In genomic region chr3:1190576-1190975, GRCh38 we compare ENCODE assay signal across 19 cellular contexts.
"Had no signal": no experiment of that assay in that cellular context is flagged by ENCODE, and none has a peak within 500 bp of the region (broad histone marks: within the 10 kb centered on the region; RNA-seq: fewer than 3 reads in every experiment).

No MANE protein-coding gene starts in this region.

- H3K27me3 ChIP-seq: adrenal gland, esophagus squamous epithelium, heart left ventricle, neutrophil, upper lobe of right lung had no signal

- DNase-seq: activated CD4-positive, alpha-beta T cell treated with anti-CD3 and anti-CD28 coated beads for 4 hours; activated CD8-positive, alpha-beta T cell treated with anti-CD3 and anti-CD28 coated beads for 36 hours; activated effector memory CD4-positive, alpha-beta T cell treated with Interleukin-2 at 50 U/mL for 16 hours; activated T-cell treated with anti-CD3 and anti-CD28 coated beads, Interleukin-2, amount 50 U/mL, for 4 hours; adrenal gland; cortex of kidney; effector CD4-positive, alpha-beta T cell; esophagus squamous epithelium; heart left ventricle; left ventricle myocardium inferior; natural killer cell; posterior cingulate gyrus; upper lobe of right lung had no signal

- H3K9me3 ChIP-seq: adrenal gland, esophagus squamous epithelium, left ventricle myocardium inferior, neutrophil, thoracic aorta, upper lobe of right lung had no signal

- H3K36me3 ChIP-seq: adrenal gland, esophagus squamous epithelium, heart left ventricle, left ventricle myocardium inferior, neutrophil, thoracic aorta, upper lobe of right lung had no signal

- H3K9me3 Mint-ChIP-seq: activated CD8-positive, alpha-beta T cell treated with anti-CD3 and anti-CD28 coated beads for 36 hours; activated naive CD4-positive, alpha-beta T cell treated with anti-CD3 and anti-CD28 coated beads, Interleukin-2, amount 50 U/mL, for 24 hours; activated T-cell treated with anti-CD3 and anti-CD28 coated beads, Interleukin-2, amount 50 U/mL, for 4 hours; T-helper 1 cell treated with Interleukin-12 subunit alpha and Interleukin-12 subunit beta and Interleukin-4 antibody, amounts not matched to agents 30 μg/mL and 1 μg/mL, for 36 hours had no signal

- H3K4me1 ChIP-seq: esophagus squamous epithelium, heart left ventricle, left ventricle myocardium inferior, upper lobe of right lung had no signal

- H3K27me3 Mint-ChIP-seq: activated CD8-positive, alpha-beta T cell treated with anti-CD3 and anti-CD28 coated beads for 36 hours; activated naive CD4-positive, alpha-beta T cell treated with anti-CD3 and anti-CD28 coated beads, Interleukin-2, amount 50 U/mL, for 24 hours; brain had no signal

- H3K36me3 Mint-ChIP-seq: activated naive CD4-positive, alpha-beta T cell treated with anti-CD3 and anti-CD28 coated beads, Interleukin-2, amount 50 U/mL, for 24 hours; brain; natural killer cell had no signal

- ATAC-seq: activated CD8-positive, alpha-beta T cell treated with anti-CD3 and anti-CD28 coated beads for 36 hours; activated T-cell treated with anti-CD3 and anti-CD28 coated beads, Interleukin-2, amount 50 U/mL, for 4 hours; heart left ventricle; natural killer cell; upper lobe of right lung had no signal

- H3K4me1 Mint-ChIP-seq: activated naive CD4-positive, alpha-beta T cell treated with anti-CD3 and anti-CD28 coated beads, Interleukin-2, amount 50 U/mL, for 24 hours; brain; natural killer cell had no signal

- H3K27ac Mint-ChIP-seq: activated CD8-positive, alpha-beta T cell treated with anti-CD3 and anti-CD28 coated beads for 36 hours; activated naive CD4-positive, alpha-beta T cell treated with anti-CD3 and anti-CD28 coated beads, Interleukin-2, amount 50 U/mL, for 24 hours; brain; natural killer cell; T-helper 1 cell treated with Interleukin-12 subunit alpha and Interleukin-12 subunit beta and Interleukin-4 antibody, amounts not matched to agents 30 μg/mL and 1 μg/mL, for 36 hours had no signal

- H3K4me3 ChIP-seq: adrenal gland, esophagus squamous epithelium, heart left ventricle, left ventricle myocardium inferior, thoracic aorta, upper lobe of right lung had no signal

- H3K4me3 Mint-ChIP-seq: activated CD8-positive, alpha-beta T cell treated with anti-CD3 and anti-CD28 coated beads for 36 hours; activated naive CD4-positive, alpha-beta T cell treated with anti-CD3 and anti-CD28 coated beads, Interleukin-2, amount 50 U/mL, for 24 hours; activated T-cell treated with anti-CD3 and anti-CD28 coated beads, Interleukin-2, amount 50 U/mL, for 4 hours; brain; natural killer cell; T-helper 1 cell treated with Interleukin-12 subunit alpha and Interleukin-12 subunit beta and Interleukin-4 antibody, amounts not matched to agents 30 μg/mL and 1 μg/mL, for 36 hours had no signal

- FAIRE-seq: frontal cortex had no signal

- H3K27ac ChIP-seq: adrenal gland, esophagus squamous epithelium, heart left ventricle, left ventricle myocardium inferior, neutrophil, thoracic aorta, upper lobe of right lung had no signal
